1 cellular context compared by ENCODE assay signal in the genomic region with DNA sequence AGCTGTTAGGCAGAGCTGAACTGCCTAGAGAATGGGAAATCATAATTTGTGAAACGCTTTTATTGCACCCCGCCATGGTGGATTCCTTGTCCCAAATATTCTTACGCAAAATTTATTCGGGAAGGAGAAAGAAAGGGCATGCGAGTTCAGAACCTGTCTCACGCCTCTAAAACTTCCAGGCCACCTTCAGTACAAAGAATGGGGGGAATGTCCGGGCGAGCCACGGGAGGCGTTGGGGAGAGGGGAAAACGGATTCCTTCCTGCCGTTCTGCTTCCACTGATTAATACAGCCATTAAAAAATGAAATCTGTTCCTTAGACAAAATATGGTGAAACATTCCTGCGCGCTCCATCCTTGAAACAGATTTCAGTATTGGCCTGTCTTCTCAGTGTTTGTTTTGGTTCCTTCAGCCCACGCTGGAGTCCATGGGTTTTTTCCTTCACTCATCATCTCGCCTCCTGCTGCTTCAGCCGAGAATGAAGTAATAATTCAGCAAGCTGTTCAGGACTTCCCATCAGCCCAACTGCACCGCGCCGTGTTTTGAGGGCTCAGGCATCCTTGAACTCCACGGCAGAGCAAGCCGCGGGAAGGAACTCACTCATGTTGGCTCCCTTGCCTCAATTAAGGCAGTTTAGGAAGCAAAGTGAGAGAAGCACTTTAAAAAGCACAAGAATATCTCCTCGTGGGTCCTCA.
TF ChIP-seq lines count a peak whose summit lies in the region.

No MANE protein-coding gene starts in this region.

TF ChIP-seq in IMR-90, 13 proteins besides CTCF, POLR2A, EP300 and RAD21:
- TF ChIP-seq BHLHE40 (IDR thresholded peaks at IDR 0.05; ENCODE audit: low read depth, low read length): no peak
- no peak for TF ChIP-seq MAZ (IDR thresholded peaks at IDR 0.05; ENCODE audit: borderline replicate concordance, low read depth, low read length)
- TF ChIP-seq CHD1 (IDR thresholded peaks at IDR 0.05; ENCODE audit: low read depth, low read length): no peak
- no peak for TF ChIP-seq SMC3 (IDR thresholded peaks at IDR 0.05; ENCODE audit: low read depth, low read length)
- TF ChIP-seq, protein P1, sequence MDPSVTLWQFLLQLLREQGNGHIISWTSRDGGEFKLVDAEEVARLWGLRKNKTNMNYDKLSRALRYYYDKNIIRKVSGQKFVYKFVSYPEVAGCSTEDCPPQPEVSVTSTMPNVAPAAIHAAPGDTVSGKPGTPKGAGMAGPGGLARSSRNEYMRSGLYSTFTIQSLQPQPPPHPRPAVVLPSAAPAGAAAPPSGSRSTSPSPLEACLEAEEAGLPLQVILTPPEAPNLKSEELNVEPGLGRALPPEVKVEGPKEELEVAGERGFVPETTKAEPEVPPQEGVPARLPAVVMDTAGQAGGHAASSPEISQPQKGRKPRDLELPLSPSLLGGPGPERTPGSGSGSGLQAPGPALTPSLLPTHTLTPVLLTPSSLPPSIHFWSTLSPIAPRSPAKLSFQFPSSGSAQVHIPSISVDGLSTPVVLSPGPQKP (IDR thresholded peaks at IDR 0.05; ENCODE audit: borderline replicate concordance, low read depth, low read length): no peak
- TF ChIP-seq NFE2L2 (IDR thresholded peaks at IDR 0.05; ENCODE audit: low read depth, low read length): no peak
- no peak for TF ChIP-seq MAFK (IDR thresholded peaks at IDR 0.05; ENCODE audit: low read depth, low read length)
- TF ChIP-seq FOS (IDR thresholded peaks at IDR 0.05; ENCODE audit: low read depth, low read length): no peak
- no peak for TF ChIP-seq MXI1 (IDR thresholded peaks at IDR 0.05; ENCODE audit: borderline replicate concordance, low read depth, low read length)
- TF ChIP-seq, protein P2, sequence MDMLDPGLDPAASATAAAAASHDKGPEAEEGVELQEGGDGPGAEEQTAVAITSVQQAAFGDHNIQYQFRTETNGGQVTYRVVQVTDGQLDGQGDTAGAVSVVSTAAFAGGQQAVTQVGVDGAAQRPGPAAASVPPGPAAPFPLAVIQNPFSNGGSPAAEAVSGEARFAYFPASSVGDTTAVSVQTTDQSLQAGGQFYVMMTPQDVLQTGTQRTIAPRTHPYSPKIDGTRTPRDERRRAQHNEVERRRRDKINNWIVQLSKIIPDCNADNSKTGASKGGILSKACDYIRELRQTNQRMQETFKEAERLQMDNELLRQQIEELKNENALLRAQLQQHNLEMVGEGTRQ (IDR thresholded peaks at IDR 0.05; ENCODE audit: low read depth, low read length): no peak
TF ChIP-seq in IMR-90: peak in this region for 0.
